Comparison of ENCODE assay signal across 1 cellular context in genomic region chr11:3969200-3969599, GRCh38.
TF ChIP-seq lines count a peak whose summit lies in the region.

No MANE protein-coding gene starts in this region.

TF ChIP-seq in SK-N-SH treated with all-trans-retinoic acid at 6 μM for 48 hours, 23 proteins besides CTCF, POLR2A, EP300 and RAD21 (continued from another document):
- TF ChIP-seq TSHZ2 (CRISPR knock-in tag; IDR thresholded peaks at IDR 0.05) (no peak), BACH2 (CRISPR knock-in tag; IDR thresholded peaks at IDR 0.05; ENCODE audit: borderline replicate concordance) (no peak), ZNF8 (CRISPR knock-in tag; IDR thresholded peaks at IDR 0.05) (no peak), CREB5 (CRISPR knock-in tag; IDR thresholded peaks at IDR 0.05; ENCODE audit: low read depth) (no peak), ZFP3 (CRISPR knock-in tag; IDR thresholded peaks at IDR 0.05) (no peak), ZFP30 (CRISPR knock-in tag; IDR thresholded peaks at IDR 0.05) (no peak), ZC3H10 (CRISPR knock-in tag; IDR thresholded peaks at IDR 0.05) (no peak), POU6F1 (CRISPR knock-in tag; IDR thresholded peaks at IDR 0.05; ENCODE audit: borderline replicate concordance, low read depth) (no peak), TOX (CRISPR knock-in tag; IDR thresholded peaks at IDR 0.05; ENCODE audit: borderline replicate concordance) (no peak), TCF4 (CRISPR knock-in tag; IDR thresholded peaks at IDR 0.05; ENCODE audit: borderline replicate concordance) (no peak), PATZ1 (CRISPR knock-in tag; IDR thresholded peaks at IDR 0.05; ENCODE audit: borderline replicate concordance) (no peak)
